18 cellular contexts compared by ENCODE assay signal in the genomic region with DNA sequence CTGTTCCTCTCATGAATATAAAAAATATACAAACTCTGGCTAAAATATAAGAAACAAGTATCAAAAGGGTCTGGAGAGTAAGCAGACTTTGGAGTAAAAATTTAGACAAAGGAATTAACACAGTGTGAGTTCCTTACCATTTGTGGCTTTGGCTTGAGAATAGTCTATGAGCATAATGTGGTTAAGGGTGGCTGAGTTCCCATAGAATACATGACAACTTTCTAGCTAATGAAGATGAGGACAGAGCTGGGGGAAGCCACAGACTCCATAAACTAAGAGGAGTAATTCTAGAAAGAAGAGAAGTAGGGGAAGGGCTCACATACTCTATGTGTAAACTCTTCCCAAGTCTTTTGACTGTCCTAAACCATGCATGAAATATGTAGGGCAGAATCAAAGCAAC.
DNase-seq lines count a peak whose midpoint lies in the region; ATAC-seq, FAIRE-seq and TF ChIP-seq lines count a peak whose summit lies in the region.
"Had no signal": no experiment of that assay in that cellular context is flagged by ENCODE, and none has a peak within 500 bp of the region (broad histone marks: within the 10 kb centered on the region; RNA-seq: fewer than 3 reads in every experiment).

No MANE protein-coding gene starts in this region.

- TF ChIP-seq CTCF in fibroblast of the aortic adventitia (IDR thresholded peaks at IDR 0.05; ENCODE audit: insufficient read depth, low read length) = no peak
- TF ChIP-seq CTCF in nephron progenitor cell (IDR thresholded peaks at IDR 0.05) = no peak

- peaks cover 7% of the 10 kb centered on the region for H3K9me3 Mint-ChIP-seq in nephron progenitor cell
- H3K9me3 Mint-ChIP-seq: CD4-positive, CD25-positive, alpha-beta regulatory T cell had no signal

- no peaks in the 10 kb centered on the region for H3K36me3 Mint-ChIP-seq in nephron progenitor cell (ENCODE audit: low read depth)
- H3K36me3 Mint-ChIP-seq: CD4-positive, CD25-positive, alpha-beta regulatory T cell had no signal

- no peaks in the 10 kb centered on the region for H3K4me1 Mint-ChIP-seq in nephron progenitor cell
- H3K4me1 Mint-ChIP-seq: CD4-positive, CD25-positive, alpha-beta regulatory T cell had no signal

- no peak overlapping the region for H3K27ac Mint-ChIP-seq in nephron progenitor cell
- H3K27ac Mint-ChIP-seq: CD4-positive, CD25-positive, alpha-beta regulatory T cell had no signal

- no peak overlapping the region for H3K4me3 ChIP-seq in fibroblast of the aortic adventitia (ENCODE audit: low read depth, low read length)
- H3K4me3 ChIP-seq: SJCRH30 had no signal

- FAIRE-seq in GM12892 (lab: Jason Lieb, UNC) = no peak
- FAIRE-seq: H54 had no signal

- H3K27me3 Mint-ChIP-seq in nephron progenitor cell (ENCODE audit: low read depth, poor library complexity) = peaks cover 8% of the 10 kb centered on the region

- peak; percentile 63 for ATAC-seq in GM18505 (IDR thresholded peaks at IDR 0.05; ENCODE audit: unreplicated experiment)
- ATAC-seq in HG02610 (IDR thresholded peaks at IDR 0.05; ENCODE audit: unreplicated experiment) = peak; percentile 54

- no peak overlapping the region for H3K4me3 Mint-ChIP-seq in nephron progenitor cell
- H3K4me3 Mint-ChIP-seq: CD4-positive, CD25-positive, alpha-beta regulatory T cell had no signal

- TF ChIP-seq POLR2A in GM18505 (IDR thresholded peaks at IDR 0.05; ENCODE audit: borderline replicate concordance, extremely low read depth, insufficient read depth, insufficient read length) (no peak), GM12892 (IDR thresholded peaks at IDR 0.05; ENCODE audit: low read depth, low read length) (no peak)

- DNase-seq in MV-4-11 (lab: John Stamatoyannopoulos, UW) = peak; percentile 42
- peak; percentile 8 for DNase-seq in fibroblast of the aortic adventitia (ENCODE audit: low read depth)
- no peak for DNase-seq in GM12892 (ENCODE audit: insufficient read length)
- no peak for DNase-seq in anterior cingulate cortex (lab: John Stamatoyannopoulos, UW)
- no peak for DNase-seq in nephron progenitor cell
- DNase-seq in activated CD4-positive, alpha-beta T cell treated with anti-CD3 and anti-CD28 coated beads for 4 hours = no peak
- DNase-seq: AML-193; CD4-positive, CD25-positive, alpha-beta regulatory T cell; GF-D8; IMR-90; NCI-H1417 treated with DMSO at 0.1 percent for 48 hours; NCI-H2081 treated with DMSO at 0.1 percent for 48 hours; NCI-H345; NCI-H526 treated with DMSO at 0.1 percent for 48 hours; SJCRH30 had no signal

Comparison
In these comparisons a context has a peak if more than half of its experiments do, and no peak if none do; other contexts are left out.
1. DNase-seq: peak in MV-4-11 (single experiment) and fibroblast of the aortic adventitia (single experiment); none in GM12892 (single experiment), anterior cingulate cortex (0 of 58), nephron progenitor cell (single experiment) and activated CD4-positive, alpha-beta T cell treated with anti-CD3 and anti-CD28 coated beads for 4 hours (0 of 2).